In the genomic region with DNA sequence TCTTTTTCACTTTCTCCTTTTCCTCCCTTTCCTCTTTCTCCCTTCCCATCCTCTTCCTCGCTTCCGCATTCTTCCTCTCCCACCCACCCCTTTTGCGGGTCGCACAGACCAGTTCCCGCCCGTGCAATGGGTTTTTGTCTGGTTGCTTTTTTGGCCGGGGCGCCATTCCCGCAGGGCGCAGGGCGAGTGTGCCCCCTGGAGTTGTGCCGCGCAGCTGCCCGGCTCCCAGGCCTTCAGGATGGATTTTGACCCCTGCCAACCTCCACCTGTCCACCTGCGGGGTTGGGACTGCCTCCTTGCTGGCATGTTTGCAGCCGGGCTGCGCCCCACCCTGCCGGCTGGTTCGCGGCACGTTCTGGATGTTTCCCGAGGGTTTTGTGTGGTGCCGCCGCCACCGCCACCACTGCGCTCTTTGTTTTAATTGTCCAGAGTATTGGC, we compare ENCODE assay signal across 8 cellular contexts. TPM values are rescaled to one million over a fixed set of nuclear protein-coding genes. Genes with fewer than 3 reads are reported as not detected.
DNase-seq lines count a peak whose midpoint lies in the region; ATAC-seq and TF ChIP-seq lines count a peak whose summit lies in the region.

No MANE protein-coding gene starts in this region.

- CTCF ChIA-PET in activated CD8-positive, alpha-beta T cell treated with anti-CD3 and anti-CD28 coated beads for 36 hours (lab: Charles Lee), result interaction anchor here (1.1 to 2.5 kb wide), 3 partner anchors 9 to 63 kb away, joined by 3 to 8 read pairs (median 3); no protein-coding TSS in a partner anchor

- H3K4me1 Mint-ChIP-seq in activated CD8-positive, alpha-beta T cell treated with anti-CD3 and anti-CD28 coated beads for 36 hours (ENCODE audit: low read depth), result peaks cover 33% of the 10 kb centered on the region

- no peaks in the 10 kb centered on the region for H3K27me3 Mint-ChIP-seq in activated CD8-positive, alpha-beta T cell treated with anti-CD3 and anti-CD28 coated beads for 36 hours

- peak; percentile 47 for TF ChIP-seq CTCF in activated CD8-positive, alpha-beta T cell treated with anti-CD3 and anti-CD28 coated beads for 36 hours (IDR thresholded peaks at IDR 0.05)
- no peak for TF ChIP-seq CTCF in psoas muscle (IDR thresholded peaks at IDR 0.05)

- H3K9me3 ChIP-seq in psoas muscle (no peaks in the 10 kb centered on the region), SJCRH30 (replicated peaks) (no peaks in the 10 kb centered on the region)

- peaks cover 15% of the 10 kb centered on the region for H3K36me3 Mint-ChIP-seq in activated CD8-positive, alpha-beta T cell treated with anti-CD3 and anti-CD28 coated beads for 36 hours (ENCODE audit: low read depth)

- H3K4me3 ChIP-seq in psoas muscle (peak overlapping the region; percentile 77), SJCRH30 (no peak overlapping the region)

- no peaks in the 10 kb centered on the region for H3K9me3 Mint-ChIP-seq in activated CD8-positive, alpha-beta T cell treated with anti-CD3 and anti-CD28 coated beads for 36 hours

- H3K36me3 ChIP-seq in psoas muscle (ENCODE audit: insufficient read depth in 1 of 2, low read depth in 1 of 2) (no peaks in the 10 kb centered on the region), SJCRH30 (no peaks in the 10 kb centered on the region)

- DNase-seq in activated T-cell treated with anti-CD3 and anti-CD28 coated beads, Interleukin-2, amount 50 U/mL, for 1 hour, result peak; percentile 32
- DNase-seq in activated T-cell treated with anti-CD3 and anti-CD28 coated beads for 4 hours (no peak), germinal center (ENCODE audit: low spot score) (peak; percentile 45), psoas muscle (peak in 1 of 2 donors; percentile 19), SJCRH30 (no peak)
- peak; percentile 29 for DNase-seq in activated CD8-positive, alpha-beta T cell treated with anti-CD3 and anti-CD28 coated beads for 36 hours

- H3K27ac ChIP-seq in psoas muscle (no peak overlapping the region), SJCRH30 (no peak overlapping the region)

- H3K4me3 Mint-ChIP-seq in activated CD8-positive, alpha-beta T cell treated with anti-CD3 and anti-CD28 coated beads for 36 hours, result peak overlapping the region; percentile 66

- H3K4me1 ChIP-seq in psoas muscle (peaks cover 10% of the 10 kb centered on the region), SJCRH30 (peaks cover 33% of the 10 kb centered on the region)

- H3K27ac Mint-ChIP-seq in activated CD8-positive, alpha-beta T cell treated with anti-CD3 and anti-CD28 coated beads for 36 hours, result peak overlapping the region; percentile 55

- ATAC-seq in activated CD8-positive, alpha-beta T cell treated with anti-CD3 and anti-CD28 coated beads for 36 hours, result no peak
- no peak for ATAC-seq in psoas muscle
- ATAC-seq in HG03045 (IDR thresholded peaks at IDR 0.05; ENCODE audit: unreplicated experiment), result no peak
- ATAC-seq in GM18520 (IDR thresholded peaks at IDR 0.05; ENCODE audit: unreplicated experiment), result no peak

- intact Hi-C loops in activated CD8-positive, alpha-beta T cell treated with anti-CD3 and anti-CD28 coated beads for 36 hours (cut with micrococcal nuclease), result loop anchor here (5.0 kb wide), 1 partner anchor 49 kb away; a partner anchor contains a TSS
- intact Hi-C loops in psoas muscle (cut with DNase I), result no loop called here

- H3K27me3 ChIP-seq in psoas muscle (ENCODE audit: insufficient read depth in 3 of 3, low read length in 2 of 3) (peaks cover 0 to 25% (median 0%) of the 10 kb centered on the region in 3 donors), SJCRH30 (no peaks in the 10 kb centered on the region)

- POLR2A ChIA-PET in activated CD8-positive, alpha-beta T cell treated with anti-CD3 and anti-CD28 coated beads for 36 hours (lab: Charles Lee), result interaction anchor here (0.8 kb wide), 1 partner anchor 33 kb away, joined by 4 read pairs; no protein-coding TSS in a partner anchor

- 26 to 33% (median 30%) methylated on average over 26 of the region's 26 CpGs for whole genome bisulfite sequencing in psoas muscle, 3 donors

RNA-seq across cellular contexts. Expression of a gene that starts 0.6 kb away (rescaled TPM):
- total RNA-seq in activated CD8-positive, alpha-beta T cell treated with anti-CD3 and anti-CD28 coated beads for 36 hours, result 10 to 100 TPM; 34.8 to 36.9 TPM
- total RNA-seq in psoas muscle, result 1 to 10 TPM; 1.4 to 4.3 (median 3.0) TPM
- 1 to 10 TPM; 1.0 to 1.6 (median 1.3) TPM for polyA plus RNA-seq in psoas muscle
- 37.6 and 52.3 TPM in 2 replicates for total RNA-seq in SJCRH30 (2014; rRNA removed; shearing (Covaris generic))

RNA-seq across cellular contexts. Expression of a gene that starts 50.7 kb away (rescaled TPM):
- 10 to 100 TPM; 21.3 to 26.9 TPM for total RNA-seq in activated CD8-positive, alpha-beta T cell treated with anti-CD3 and anti-CD28 coated beads for 36 hours
- total RNA-seq in psoas muscle, result 10 to 100 TPM; 30.9 to 47.6 (median 38.8) TPM
- 100 to 1,000 TPM in 1 of 3 donors, 10 to 100 TPM in 2; 51.6 to 100 (median 59.0) TPM for polyA plus RNA-seq in psoas muscle
- total RNA-seq in SJCRH30 (2014; rRNA removed; shearing (Covaris generic)), result 40.6 and 49.1 TPM in 2 replicates

Comparison
In these comparisons a context has a peak if more than half of its experiments do, and no peak if none do; other contexts are left out.
1. DNase-seq: peak in activated T-cell treated with anti-CD3 and anti-CD28 coated beads, Interleukin-2, amount 50 U/mL, for 1 hour (single experiment), activated CD8-positive, alpha-beta T cell treated with anti-CD3 and anti-CD28 coated beads for 36 hours (single experiment) and germinal center (single experiment); none in activated T-cell treated with anti-CD3 and anti-CD28 coated beads for 4 hours (single experiment) and SJCRH30 (0 of 2).